ENCODE assay signal across 21 cellular contexts in the genomic region with DNA sequence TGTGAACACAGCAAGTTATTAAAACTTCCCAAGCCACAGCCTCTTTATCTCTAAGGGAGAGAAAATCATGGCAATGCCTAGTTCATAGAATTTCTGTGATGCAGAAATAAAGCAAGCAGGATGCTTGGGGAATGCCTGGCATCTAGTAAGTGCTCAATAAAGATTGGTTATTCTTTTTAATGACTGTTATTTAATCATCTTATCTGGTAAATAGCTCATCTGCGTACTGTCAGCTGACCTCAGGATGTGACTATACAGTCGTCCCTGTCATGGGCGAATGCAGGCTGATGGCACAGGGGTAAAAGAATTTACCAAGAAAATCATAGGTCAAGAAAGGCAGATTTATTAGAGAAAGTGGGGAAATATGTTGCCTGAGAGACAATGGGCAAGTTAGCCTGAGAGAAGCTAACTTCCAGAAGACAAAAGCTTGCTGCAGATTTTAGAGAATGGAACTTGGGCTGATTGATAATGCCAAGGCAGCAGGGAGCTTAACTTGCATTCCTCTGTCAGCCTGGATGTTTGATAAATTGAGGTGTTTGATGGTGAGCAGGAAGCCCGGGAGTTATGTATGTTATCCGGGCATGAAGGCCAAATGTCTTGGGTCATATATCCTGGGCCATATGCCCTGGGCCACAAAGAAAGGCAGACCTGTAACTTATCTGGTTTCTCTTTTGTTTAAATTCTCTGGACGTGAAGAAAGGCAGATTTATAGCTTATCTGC.
A peak's percentile ranks its signal among the peaks of the same experiment; 100 is the strongest.
DNase-seq lines count a peak whose midpoint lies in the region; ATAC-seq and TF ChIP-seq lines count a peak whose summit lies in the region.
"Had no signal": no experiment of that assay in that cellular context is flagged by ENCODE, and none has a peak within 500 bp of the region (broad histone marks: within the 10 kb centered on the region; RNA-seq: fewer than 3 reads in every experiment).

No MANE protein-coding gene starts in this region.

- H3K4me3 ChIP-seq in HUES64 (ENCODE audit: low read length): no peak overlapping the region
- no peak overlapping the region for H3K4me3 ChIP-seq in muscle layer of colon (ENCODE audit: low read depth in 1 of 2, low read length in 2 of 2)
- no peak overlapping the region for H3K4me3 ChIP-seq in SJCRH30
- H3K4me3 ChIP-seq: body of pancreas, psoas muscle, vagina had no signal

- H3K27me3 ChIP-seq in HUES64 (ENCODE audit: insufficient read depth, low read length): no peaks in the 10 kb centered on the region
- H3K27me3 ChIP-seq in muscle layer of colon (ENCODE audit: control insufficient read depth in 1 of 2, insufficient read depth in 2 of 2, low read length in 2 of 2): no peaks in the 10 kb centered on the region
- no peaks in the 10 kb centered on the region; the same call in 1 of the 2 replicates for H3K27me3 ChIP-seq in SJCRH30
- H3K27me3 ChIP-seq: body of pancreas, vagina had no signal

- no peaks in the 10 kb centered on the region for H3K36me3 Mint-ChIP-seq in chondrocyte (ENCODE audit: low read depth)

- H3K4me1 ChIP-seq in HUES64 (ENCODE audit: insufficient read depth, low read length): peaks cover 17% of the 10 kb centered on the region; the same call in 1 of the 2 replicates
- peaks cover 67% of the 10 kb centered on the region for H3K4me1 ChIP-seq in muscle layer of colon (ENCODE audit: insufficient read depth, low read length)
- H3K4me1 ChIP-seq in SJCRH30: peaks cover 6% of the 10 kb centered on the region; the same call in 1 of the 2 replicates

- 82% methylated on average over 6 of the region's 6 CpGs for WGBS in HUES64

- H3K36me3 ChIP-seq in HUES64 (ENCODE audit: insufficient read depth, low read length) (no peaks in the 10 kb centered on the region), muscle layer of colon (ENCODE audit: insufficient read depth, low read length) (no peaks in the 10 kb centered on the region), SJCRH30 (no peaks in the 10 kb centered on the region)
- H3K36me3 ChIP-seq: vagina had no signal

- no peak for ATAC-seq in GM18519 (IDR thresholded peaks at IDR 0.05; ENCODE audit: low FRiP score, unreplicated experiment)
- ATAC-seq: body of pancreas, left cardiac atrium, psoas muscle had no signal

- H3K9me3 Mint-ChIP-seq in chondrocyte (ENCODE audit: low read depth): no peaks in the 10 kb centered on the region
- H3K9me3 Mint-ChIP-seq: CD4-positive, alpha-beta T cell; T-helper 2 cell treated with Interferon-gamma antibody and Interleukin-4, amounts not matched to agents 5 μg/mL and 100 μg/mL, for 36 hours had no signal

- peaks cover 60% of the 10 kb centered on the region for H3K4me1 Mint-ChIP-seq in chondrocyte (ENCODE audit: low read depth)

- H3K9ac ChIP-seq in HUES64 (ENCODE audit: low read depth, low read length) (no peak overlapping the region), muscle layer of colon (ENCODE audit: low read length) (no peak overlapping the region)

- H3K27ac Mint-ChIP-seq in chondrocyte (ENCODE audit: unreplicated experiment): peak overlapping the region; percentile 65
- H3K27ac Mint-ChIP-seq: CD4-positive, alpha-beta T cell; T-helper 2 cell treated with Interferon-gamma antibody and Interleukin-4, amounts not matched to agents 5 μg/mL and 100 μg/mL, for 36 hours had no signal

- H3K9me3 ChIP-seq in HUES64 (ENCODE audit: insufficient read depth, low read depth, low read length) (no peaks in the 10 kb centered on the region), muscle layer of colon (ENCODE audit: low read length) (no peaks in the 10 kb centered on the region), SJCRH30 (replicated peaks) (no peaks in the 10 kb centered on the region)
- H3K9me3 ChIP-seq: body of pancreas, psoas muscle, vagina had no signal

- DNase-seq in chondrocyte (ENCODE audit: low spot score): no peak
- no peak for DNase-seq in midbrain (lab: John Stamatoyannopoulos, UW)
- no peak for DNase-seq in SJCRH30
- DNase-seq in NCI-H1092 treated with DMSO at 0.1 percent for 48 hours (lab: John Stamatoyannopoulos, UW): no peak
- DNase-seq: activated CD4-positive, alpha-beta T cell treated with anti-CD3 and anti-CD28 coated beads for 4 hours; activated naive CD4-positive, alpha-beta T cell treated with Interleukin-2 at 50 U/mL for 16 hours; activated T-cell treated with anti-CD3 and anti-CD28 coated beads for 4 hours; body of pancreas; CD4-positive, alpha-beta T cell; Kasumi-1; left cardiac atrium; NCI-H146; psoas muscle; SHP77 treated with DMSO at 0.1 percent for 48 hours; stimulated activated naive CD4-positive, alpha-beta T cell had no signal

- no peak for TF ChIP-seq CTCF in 22Rv1 (IDR thresholded peaks at IDR 0.05)
- TF ChIP-seq CTCF in chondrocyte (IDR thresholded peaks at IDR 0.05): no peak

- H3K27me3 Mint-ChIP-seq in chondrocyte (ENCODE audit: low read depth): no peaks in the 10 kb centered on the region

- H3K27ac ChIP-seq in 22Rv1 (peak overlapping the region; percentile 59), HUES64 (ENCODE audit: low read depth, low read length) (0 out of 2 replicates have a peak overlapping the region, but pooled peaks have one; percentile 51), muscle layer of colon (ENCODE audit: low read depth, low read length) (peak overlapping the region; percentile 35), SJCRH30 (no peak overlapping the region)
- H3K27ac ChIP-seq: body of pancreas, vagina had no signal

- H3K4me3 Mint-ChIP-seq in chondrocyte (ENCODE audit: unreplicated experiment): no peak overlapping the region
- H3K4me3 Mint-ChIP-seq: CD4-positive, alpha-beta T cell; T-helper 2 cell treated with Interferon-gamma antibody and Interleukin-4, amounts not matched to agents 5 μg/mL and 100 μg/mL, for 36 hours had no signal
